ENCODE assay signal across 21 cellular contexts in the genomic region with DNA sequence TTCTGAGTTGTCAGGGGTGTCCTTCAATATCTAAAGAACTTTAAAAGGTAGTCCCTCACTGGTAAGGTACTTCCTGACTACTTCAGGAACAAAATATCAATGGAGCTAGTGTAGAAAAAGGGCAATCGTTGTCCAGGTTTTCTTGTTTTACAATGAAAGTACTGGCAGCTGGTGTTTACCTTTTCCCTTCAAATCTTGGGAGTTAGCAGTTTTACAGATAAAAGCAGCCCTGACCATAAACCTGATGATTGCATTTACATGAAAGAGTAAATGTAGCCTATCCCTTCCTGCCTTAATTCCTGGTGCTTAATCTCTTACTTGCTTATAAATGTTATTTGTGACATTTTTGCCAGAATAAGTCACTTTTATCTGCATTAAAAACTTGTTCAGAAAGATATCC.
DNase-seq lines count a peak whose midpoint lies in the region; ATAC-seq, FAIRE-seq and TF ChIP-seq lines count a peak whose summit lies in the region.
"Had no signal": no experiment of that assay in that cellular context is flagged by ENCODE, and none has a peak within 500 bp of the region (broad histone marks: within the 10 kb centered on the region; RNA-seq: fewer than 3 reads in every experiment).

No MANE protein-coding gene starts in this region.

- FAIRE-seq in small intestine (lab: Jason Lieb, UNC), result no peak
- FAIRE-seq: A549, D721Med, G401.6, GM12891, GM19239 had no signal

- H3K4me3 ChIP-seq in small intestine (ENCODE audit: low read depth in 1 of 2, low read length in 2 of 2) (no peak overlapping the region), ovary (no peak overlapping the region)
- H3K4me3 ChIP-seq: A549; BLaER1 treated with 17β-estradiol and CSF1 and Interleukin-3, amounts not matched to agents 10 nM and 100 nM had no signal

- TF ChIP-seq POLR2A in ovary (IDR thresholded peaks at IDR 0.05), result no peak

- H3K27me3 ChIP-seq in small intestine (ENCODE audit: control insufficient read depth in 2 of 2, insufficient read depth in 2 of 2, low read length in 2 of 2), result no peaks in the 10 kb centered on the region
- H3K27me3 ChIP-seq in ovary, result no peaks in the 10 kb centered on the region
- H3K27me3 ChIP-seq: BLaER1 treated with 17β-estradiol and CSF1 and Interleukin-3, amounts not matched to agents 10 nM and 100 nM had no signal

- no peaks in the 10 kb centered on the region for H3K36me3 ChIP-seq in small intestine (ENCODE audit: control insufficient read depth in 2 of 2, insufficient read depth in 2 of 2, low read length in 2 of 2)
- H3K36me3 ChIP-seq in ovary, result no peaks in the 10 kb centered on the region
- H3K36me3 ChIP-seq: BLaER1 treated with 17β-estradiol and CSF1 and Interleukin-3, amounts not matched to agents 10 nM and 100 nM had no signal

- intact Hi-C loops in left colon (cut with DNase I, micrococcal nuclease), result no loop called here
- intact Hi-C loops in ovary (cut with DNase I), result loop anchor here in 1 of 4 donors (10.0 kb wide), 1 partner anchor 625 kb away; no protein-coding TSS in a partner anchor

- peak; percentile 9 for DNase-seq in DMS 273 (lab: John Stamatoyannopoulos, UW; ENCODE audit: unreplicated experiment)
- no peak for DNase-seq in DMS 273 treated with DMSO at 0.1 percent for 48 hours (lab: John Stamatoyannopoulos, UW)
- DNase-seq in left colon, result no peak
- peak; percentile 1 for DNase-seq in small intestine
- DNase-seq in NAMALWA (ENCODE audit: low spot score), result no peak
- no peak for DNase-seq in ovary
- DNase-seq: AML-193; Caco-2; Calu3; CD4-positive, alpha-beta T cell; CD8-positive, alpha-beta T cell; DMS79 treated with DMSO at 0.1 percent for 48 hours; GF-D8 had no signal

- no peak for TF ChIP-seq EP300 in ovary (IDR thresholded peaks at IDR 0.05)

- 9 to 54% (median 35%) methylated on average over 1 of the region's 1 CpG for WGBS in small intestine, 3 donors
- WGBS in ovary, 3 donors, result 19 to 50% (median 25%) methylated on average over 1 of the region's 1 CpG

- H3K9me3 ChIP-seq in small intestine (ENCODE audit: control insufficient read depth, low read depth), result no peaks in the 10 kb centered on the region
- H3K9me3 ChIP-seq in ovary, result no peaks in the 10 kb centered on the region
- H3K9me3 ChIP-seq: A549; BLaER1 treated with 17β-estradiol and CSF1 and Interleukin-3, amounts not matched to agents 10 nM and 100 nM; Caco-2 had no signal

- TF ChIP-seq CTCF in ovary (IDR thresholded peaks at IDR 0.05), result no peak

- H3K27ac ChIP-seq in small intestine (ENCODE audit: low read depth in 1 of 2, low read length in 1 of 2) (no peak overlapping the region), ovary (no peak overlapping the region)
- H3K27ac ChIP-seq: 22Rv1; A549; BLaER1 treated with 17β-estradiol and CSF1 and Interleukin-3, amounts not matched to agents 10 nM and 100 nM; C4-2B had no signal

- ATAC-seq in left colon, result peak; percentile 80
- ATAC-seq: A549; CD8-positive, alpha-beta T cell had no signal

- H3K4me1 ChIP-seq in small intestine (ENCODE audit: control insufficient read depth in 2 of 2, insufficient read depth in 1 of 2, low read depth in 1 of 2, low read length in 1 of 2) (no peaks in the 10 kb centered on the region), ovary (ENCODE audit: insufficient read depth) (no peaks in the 10 kb centered on the region)
- H3K4me1 ChIP-seq: A549; BLaER1 treated with 17β-estradiol and CSF1 and Interleukin-3, amounts not matched to agents 10 nM and 100 nM; Caco-2 had no signal

Comparison
In these comparisons a context has a peak if more than half of its experiments do, and no peak if none do; other contexts are left out.
1. DNase-seq: peak in DMS 273 (single experiment) and small intestine (single experiment); none in DMS 273 treated with DMSO at 0.1 percent for 48 hours (single experiment), left colon (0 of 2), NAMALWA (single experiment) and ovary (0 of 5).